Comparison of ENCODE assay signal across 27 cellular contexts in genomic region chr10:130146042-130146441, GRCh38. TPM values are rescaled to one million over a fixed set of nuclear protein-coding genes. Genes with fewer than 3 reads are reported as not detected.
DNase-seq lines count a peak whose midpoint lies in the region; ATAC-seq and TF ChIP-seq lines count a peak whose summit lies in the region.
"Had no signal": no experiment of that assay in that cellular context is flagged by ENCODE, and none has a peak within 500 bp of the region (broad histone marks: within the 10 kb centered on the region; RNA-seq: fewer than 3 reads in every experiment).

No MANE protein-coding gene starts in this region.

- no peak for TF ChIP-seq POLR2A in adrenal gland (IDR thresholded peaks at IDR 0.05)

- peaks cover 36% of the 10 kb centered on the region for H3K4me1 Mint-ChIP-seq in activated naive CD4-positive, alpha-beta T cell treated with anti-CD3 and anti-CD28 coated beads, Interleukin-2, amount 10 ng/mL, durations not matched to agents 7 days and 5 days
- H3K4me1 Mint-ChIP-seq in activated naive CD8-positive, alpha-beta T cell treated with anti-CD3 and anti-CD28 coated beads for 36 hours, result peaks cover 34% of the 10 kb centered on the region
- peaks cover 42% of the 10 kb centered on the region for H3K4me1 Mint-ChIP-seq in stimulated activated memory B cell treated with anti-CD40 and anti-IgM and Interleukin-4, amounts not matched to agents 10 μg/mL and 1 μg/mL and 100 μg/mL, for 72 hours

- peak overlapping the region; percentile 30 for H3K27ac Mint-ChIP-seq in activated naive CD4-positive, alpha-beta T cell treated with anti-CD3 and anti-CD28 coated beads, Interleukin-2, amount 10 ng/mL, durations not matched to agents 7 days and 5 days
- H3K27ac Mint-ChIP-seq in activated naive CD8-positive, alpha-beta T cell treated with anti-CD3 and anti-CD28 coated beads for 36 hours, result peak overlapping the region; percentile 36
- H3K27ac Mint-ChIP-seq in stimulated activated memory B cell treated with anti-CD40 and anti-IgM and Interleukin-4, amounts not matched to agents 10 μg/mL and 1 μg/mL and 100 μg/mL, for 72 hours, result peak overlapping the region; percentile 41
- H3K27ac Mint-ChIP-seq: activated CD4-positive, alpha-beta T cell treated with anti-CD3 and anti-CD28 coated beads, Interleukin-2, amount 10 ng/mL, durations not matched to agents 24 days and 14 days; activated naive CD4-positive, alpha-beta T cell treated with anti-CD3 and anti-CD28 coated beads for 36 hours; neural progenitor cell had no signal

- ATAC-seq in stimulated activated memory B cell treated with anti-CD40 and anti-IgM and Interleukin-4, amounts not matched to agents 10 μg/mL and 1 μg/mL and 100 μg/mL, for 72 hours, result no peak
- ATAC-seq in GM19328 (IDR thresholded peaks at IDR 0.05; ENCODE audit: unreplicated experiment), result no peak
- ATAC-seq: A549; stimulated activated naive CD8-positive, alpha-beta T cell treated with anti-CD3 and anti-CD28 coated beads, Interleukin-15, amount 100 ng/mL, for 72 hours had no signal

- 51 to 75% (median 66%) methylated on average over 4 of the region's 4 CpGs for WGBS in adrenal gland, 4 donors

- CTCF ChIA-PET in activated naive CD4-positive, alpha-beta T cell treated with anti-CD3 and anti-CD28 coated beads, Interleukin-2, amount 10 ng/mL, durations not matched to agents 7 days and 5 days (lab: Charles Lee), result interaction anchor here (1.4 kb wide), 1 partner anchor 43 kb away, joined by 4 read pairs; no protein-coding TSS in a partner anchor

- peak overlapping the region; percentile 70 for H3K27ac ChIP-seq in Karpas-422 (ENCODE audit: low read length)
- no peak overlapping the region for H3K27ac ChIP-seq in adrenal gland
- H3K27ac ChIP-seq: A549, neural progenitor cell, parathyroid adenoma, right atrium auricular region, thoracic aorta, uterus, WERI-Rb-1 had no signal

- H3K9me3 ChIP-seq in Karpas-422 (ENCODE audit: low read length) (no peaks in the 10 kb centered on the region), adrenal gland (replicated peaks in 1 of 3) (no peaks in the 10 kb centered on the region)
- H3K9me3 ChIP-seq: A549, right atrium auricular region, thoracic aorta, uterus had no signal

- no peaks in the 10 kb centered on the region for H3K9me3 Mint-ChIP-seq in activated naive CD4-positive, alpha-beta T cell treated with anti-CD3 and anti-CD28 coated beads, Interleukin-2, amount 10 ng/mL, durations not matched to agents 7 days and 5 days
- H3K9me3 Mint-ChIP-seq in activated naive CD8-positive, alpha-beta T cell treated with anti-CD3 and anti-CD28 coated beads for 36 hours, result no peaks in the 10 kb centered on the region
- no peaks in the 10 kb centered on the region for H3K9me3 Mint-ChIP-seq in stimulated activated memory B cell treated with anti-CD40 and anti-IgM and Interleukin-4, amounts not matched to agents 10 μg/mL and 1 μg/mL and 100 μg/mL, for 72 hours
- H3K9me3 Mint-ChIP-seq: activated CD4-positive, alpha-beta T cell treated with anti-CD3 and anti-CD28 coated beads, Interleukin-2, amount 10 ng/mL, durations not matched to agents 24 days and 14 days; activated naive CD4-positive, alpha-beta T cell treated with anti-CD3 and anti-CD28 coated beads for 36 hours; stimulated activated naive CD8-positive, alpha-beta T cell treated with anti-CD3 and anti-CD28 coated beads, Interleukin-15, amount 100 ng/mL, for 72 hours had no signal

- no peak overlapping the region for H3K4me3 Mint-ChIP-seq in activated naive CD4-positive, alpha-beta T cell treated with anti-CD3 and anti-CD28 coated beads, Interleukin-2, amount 10 ng/mL, durations not matched to agents 7 days and 5 days
- H3K4me3 Mint-ChIP-seq in activated naive CD8-positive, alpha-beta T cell treated with anti-CD3 and anti-CD28 coated beads for 36 hours, result no peak overlapping the region
- H3K4me3 Mint-ChIP-seq in stimulated activated memory B cell treated with anti-CD40 and anti-IgM and Interleukin-4, amounts not matched to agents 10 μg/mL and 1 μg/mL and 100 μg/mL, for 72 hours, result no peak overlapping the region
- H3K4me3 Mint-ChIP-seq: activated CD4-positive, alpha-beta T cell treated with anti-CD3 and anti-CD28 coated beads, Interleukin-2, amount 10 ng/mL, durations not matched to agents 24 days and 14 days; activated naive CD4-positive, alpha-beta T cell treated with anti-CD3 and anti-CD28 coated beads for 36 hours; neural progenitor cell; stimulated activated naive CD8-positive, alpha-beta T cell treated with anti-CD3 and anti-CD28 coated beads, Interleukin-15, amount 100 ng/mL, for 72 hours had no signal

- H3K27me3 Mint-ChIP-seq in activated naive CD4-positive, alpha-beta T cell treated with anti-CD3 and anti-CD28 coated beads, Interleukin-2, amount 10 ng/mL, durations not matched to agents 7 days and 5 days, result no peaks in the 10 kb centered on the region
- H3K27me3 Mint-ChIP-seq in activated naive CD8-positive, alpha-beta T cell treated with anti-CD3 and anti-CD28 coated beads for 36 hours, result no peaks in the 10 kb centered on the region
- no peaks in the 10 kb centered on the region for H3K27me3 Mint-ChIP-seq in stimulated activated memory B cell treated with anti-CD40 and anti-IgM and Interleukin-4, amounts not matched to agents 10 μg/mL and 1 μg/mL and 100 μg/mL, for 72 hours
- H3K27me3 Mint-ChIP-seq: activated CD4-positive, alpha-beta T cell treated with anti-CD3 and anti-CD28 coated beads, Interleukin-2, amount 10 ng/mL, durations not matched to agents 24 days and 14 days; stimulated activated naive CD8-positive, alpha-beta T cell treated with anti-CD3 and anti-CD28 coated beads, Interleukin-15, amount 100 ng/mL, for 72 hours had no signal

- no peak overlapping the region for H2AFZ ChIP-seq in Karpas-422 (ENCODE audit: low read length)
- H2AFZ ChIP-seq: neural progenitor cell, parathyroid adenoma had no signal

- H3K36me3 Mint-ChIP-seq in activated naive CD4-positive, alpha-beta T cell treated with anti-CD3 and anti-CD28 coated beads, Interleukin-2, amount 10 ng/mL, durations not matched to agents 7 days and 5 days, result peaks cover 42% of the 10 kb centered on the region
- peaks cover 52% of the 10 kb centered on the region for H3K36me3 Mint-ChIP-seq in activated naive CD8-positive, alpha-beta T cell treated with anti-CD3 and anti-CD28 coated beads for 36 hours
- H3K36me3 Mint-ChIP-seq in stimulated activated memory B cell treated with anti-CD40 and anti-IgM and Interleukin-4, amounts not matched to agents 10 μg/mL and 1 μg/mL and 100 μg/mL, for 72 hours, result peaks cover 46% of the 10 kb centered on the region

- intact Hi-C loops in adrenal gland (cut with DNase I), result no loop called here

- H3K27me3 ChIP-seq in Karpas-422 (ENCODE audit: low read length) (no peaks in the 10 kb centered on the region), adrenal gland (no peaks in the 10 kb centered on the region)
- H3K27me3 ChIP-seq: neural progenitor cell, right atrium auricular region, uterus had no signal

- H3K4me3 ChIP-seq in Karpas-422 (ENCODE audit: low read length) (peak overlapping the region; percentile 1; the same call in 1 of the 2 replicates), adrenal gland (no peak overlapping the region)
- H3K4me3 ChIP-seq: A549, neural progenitor cell, right atrium auricular region, smooth muscle cell, thoracic aorta, uterus had no signal

- no peak for TF ChIP-seq CTCF in adrenal gland (IDR thresholded peaks at IDR 0.05)

- H3K36me3 ChIP-seq in Karpas-422 (ENCODE audit: insufficient read depth, low read length) (peaks cover 42% of the 10 kb centered on the region; the same call in 1 of the 2 replicates), adrenal gland (replicated peaks in 1 of 2) (peaks cover 0 to 20% of the 10 kb centered on the region in 2 donors)
- H3K36me3 ChIP-seq: neural progenitor cell, uterus had no signal

- H3K79me2 ChIP-seq in Karpas-422 (ENCODE audit: low read length), result peaks cover 98% of the 10 kb centered on the region

- peaks cover 46% of the 10 kb centered on the region for H3K4me1 ChIP-seq in Karpas-422 (ENCODE audit: low read length)
- peaks cover 5 to 20% of the 10 kb centered on the region in 2 donors for H3K4me1 ChIP-seq in adrenal gland (replicated peaks in 1 of 2)
- H3K4me1 ChIP-seq: A549, neural progenitor cell, parathyroid adenoma, uterus had no signal

- H3K9me2 ChIP-seq in Karpas-422 (replicated peaks; ENCODE audit: insufficient read depth, low read length), result no peaks in the 10 kb centered on the region

- peak overlapping the region; percentile 6; the same call in 1 of the 2 replicates for H3K9ac ChIP-seq in Karpas-422 (ENCODE audit: low read length)
- H3K9ac ChIP-seq: neural progenitor cell, parathyroid adenoma had no signal

- DNase-seq in activated naive CD4-positive, alpha-beta T cell treated with anti-CD3 and anti-CD28 coated beads, Interleukin-2, amount 10 ng/mL, durations not matched to agents 7 days and 5 days, result no peak
- DNase-seq in activated naive CD4-positive, alpha-beta T cell (lab: John Stamatoyannopoulos, UW), result no peak
- DNase-seq in Karpas-422 (peak; percentile 54), 8988T (no peak), adrenal gland (no peak)
- no peak for DNase-seq in activated naive CD8-positive, alpha-beta T cell treated with anti-CD3 and anti-CD28 coated beads for 36 hours
- DNase-seq: activated CD4-positive, alpha-beta T cell treated with anti-CD3 and anti-CD28 coated beads, Interleukin-2, amount 10 ng/mL, durations not matched to agents 24 days and 14 days; activated naive CD4-positive, alpha-beta T cell treated with anti-CD3 and anti-CD28 coated beads for 36 hours; AML-193; aorta; effector CD4-positive, alpha-beta T cell; GOT3; mammary epithelial cell; NCI-H1092; NCI-H1694 treated with DMSO at 0.1 percent for 48 hours; NCI-H510A; stimulated activated naive CD8-positive, alpha-beta T cell treated with anti-CD3 and anti-CD28 coated beads, Interleukin-15, amount 100 ng/mL, for 72 hours; uterus; WERI-Rb-1 had no signal

- peak overlapping the region; percentile 32 for H3K4me2 ChIP-seq in Karpas-422 (ENCODE audit: low read depth, low read length, poor library complexity, severe bottlenecking)
- H3K4me2 ChIP-seq: A549, neural progenitor cell, smooth muscle cell had no signal

- no peaks in the 10 kb centered on the region for H4K20me1 ChIP-seq in Karpas-422 (ENCODE audit: insufficient read depth, low read depth, low read length)

RNA-seq across cellular contexts. Expression of gene GLRX3, which starts 9.9 kb away (rescaled TPM):
- 86.8 and 90.2 TPM in 2 replicates for total RNA-seq in Karpas-422 (2014; rRNA removed; shearing (Covaris generic); ENCODE audit: low replicate concordance)
- total RNA-seq in activated naive CD8-positive, alpha-beta T cell treated with anti-CD3 and anti-CD28 coated beads for 36 hours, result 100 to 1,000 TPM; 142 to 146 TPM
- total RNA-seq in adrenal gland, result 100 to 1,000 TPM in 1 of 8 donors, 10 to 100 TPM in 7; 46.5 to 116 (median 73.2) TPM
- 100 to 1,000 TPM in 1 of 3 donors, 10 to 100 TPM in 2; 34.2 to 139 (median 51.6) TPM for polyA plus RNA-seq in adrenal gland

RNA-seq across cellular contexts. Expression of gene C10orf143, which starts 35.4 kb away (rescaled TPM):
- 0.75 and 3.9 TPM in 2 replicates for total RNA-seq in Karpas-422 (2014; rRNA removed; shearing (Covaris generic); ENCODE audit: low replicate concordance)
- total RNA-seq in activated naive CD8-positive, alpha-beta T cell treated with anti-CD3 and anti-CD28 coated beads for 36 hours, result 1 to 10 TPM; 3.3 to 3.8 TPM
- total RNA-seq in adrenal gland, result 1 to 10 TPM in 7 of 8 donors, under 1 TPM in 1; 0.85 to 5.7 (median 4.6) TPM
- 10 to 100 TPM in 2 of 3 donors, 1 to 10 TPM in 1; 6.0 to 19.3 (median 13.6) TPM for polyA plus RNA-seq in adrenal gland
- total RNA-seq: smooth muscle cell, thoracic aorta had no signal
